28 cellular contexts compared by ENCODE assay signal in the genomic region with DNA sequence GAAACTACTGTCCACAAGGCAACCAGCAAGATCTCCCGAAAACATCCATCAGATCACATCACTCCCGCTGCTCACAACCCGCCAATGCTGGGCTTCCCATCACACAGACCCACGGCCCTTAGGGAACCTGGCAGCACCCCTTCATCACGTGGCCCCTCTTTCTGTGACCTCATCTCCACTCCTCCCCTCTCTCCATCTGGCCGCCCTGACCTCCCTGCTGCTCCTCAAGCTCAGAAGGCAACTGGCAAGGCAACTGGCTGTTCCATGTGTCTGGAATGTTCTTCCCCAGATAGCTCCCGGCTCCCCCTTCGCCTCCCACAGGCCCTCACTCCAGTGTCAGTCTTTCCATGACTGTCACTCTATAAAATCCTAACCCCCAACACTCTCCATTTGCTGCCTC.
"Had no signal": no experiment of that assay in that cellular context is flagged by ENCODE, and none has a peak within 500 bp of the region (broad histone marks: within the 10 kb centered on the region; RNA-seq: fewer than 3 reads in every experiment).

No MANE protein-coding gene starts in this region.

- H3K27ac Mint-ChIP-seq: activated CD4-positive, alpha-beta memory T cell treated with anti-CD3 and anti-CD28 coated beads, Interleukin-2, amount 10 ng/mL, durations not matched to agents 7 days and 5 days; activated CD4-positive, alpha-beta T cell treated with anti-CD3 and anti-CD28 coated beads, Interleukin-2, amount 10 ng/mL, durations not matched to agents 7 days and 5 days; activated naive CD8-positive, alpha-beta T cell; activated T-cell treated with anti-CD3 and anti-CD28 coated beads, Interleukin-2, amount 50 U/mL, for 24 hours; activated T-cell treated with anti-CD3 and anti-CD28 coated beads, Interleukin-2, amount 50 U/mL, for 72 hours; brain; WTC11 had no signal

- H3K4me1 ChIP-seq: breast epithelium, colonic mucosa had no signal

- ATAC-seq: activated T-cell treated with anti-CD3 and anti-CD28 coated beads, Interleukin-2, amount 50 U/mL, for 72 hours; WTC11 had no signal

- H3K9me3 ChIP-seq: breast epithelium, colonic mucosa had no signal

- H3K4me1 Mint-ChIP-seq: activated CD4-positive, alpha-beta memory T cell treated with anti-CD3 and anti-CD28 coated beads, Interleukin-2, amount 10 ng/mL, durations not matched to agents 7 days and 5 days; activated CD4-positive, alpha-beta T cell treated with anti-CD3 and anti-CD28 coated beads, Interleukin-2, amount 10 ng/mL, durations not matched to agents 7 days and 5 days; brain had no signal

- H3K4me3 ChIP-seq: breast epithelium, cardiac muscle cell, colonic mucosa had no signal

- H3K36me3 Mint-ChIP-seq: activated naive CD8-positive, alpha-beta T cell; brain had no signal

- H3K27me3 ChIP-seq: cardiac muscle cell, colonic mucosa had no signal

- H3K27me3 Mint-ChIP-seq: activated CD4-positive, alpha-beta memory T cell treated with anti-CD3 and anti-CD28 coated beads, Interleukin-2, amount 10 ng/mL, durations not matched to agents 7 days and 5 days; brain had no signal

- H3K36me3 ChIP-seq: breast epithelium, cardiac muscle cell, colonic mucosa had no signal

- DNase-seq: activated CD4-positive, alpha-beta memory T cell treated with anti-CD3 and anti-CD28 coated beads, Interleukin-2, amount 10 ng/mL, durations not matched to agents 7 days and 5 days; activated CD4-positive, alpha-beta T cell treated with anti-CD3 and anti-CD28 coated beads for 1 hour; activated CD4-positive, alpha-beta T cell treated with anti-CD3 and anti-CD28 coated beads for 4 hours; activated CD4-positive, alpha-beta T cell treated with anti-CD3 and anti-CD28 coated beads, Interleukin-2, amount 10 ng/mL, durations not matched to agents 7 days and 5 days; activated CD4-positive, alpha-beta T cell treated with anti-CD3 and anti-CD28 coated beads, Interleukin-2, amount 50 U/mL, for 4 hours; activated CD8-positive, alpha-beta memory T cell treated with anti-CD3 and anti-CD28 coated beads, Interleukin-2, amount 50 U/mL, for 48 hours; activated effector memory CD4-positive, alpha-beta T cell treated with Interleukin-2 at 50 U/mL for 16 hours; activated gamma-delta T cell treated with Interleukin-2 at 50 U/mL for 16 hours; activated naive CD4-positive, alpha-beta T cell treated with anti-CD3 and anti-CD28 coated beads, Interleukin-2, amount 50 U/mL, for 16 hours; activated naive CD4-positive, alpha-beta T cell treated with Interleukin-2 at 50 U/mL for 16 hours; activated T-cell treated with anti-CD3 and anti-CD28 coated beads for 4 hours; activated T-cell treated with anti-CD3 and anti-CD28 coated beads, Interleukin-2, amount 50 U/mL, for 24 hours; activated T-cell treated with anti-CD3 and anti-CD28 coated beads, Interleukin-2, amount 50 U/mL, for 72 hours; amniotic stem cell; anterior cingulate cortex; central memory CD4-positive, alpha-beta T cell; cerebellar nuclear complex; colonic mucosa; effector CD8-positive, alpha-beta T cell; foreskin fibroblast; T-helper 2 cell had no signal

- H3K27ac ChIP-seq: breast epithelium, cardiac muscle cell, colonic mucosa, epithelial cell of prostate, VCaP had no signal

- H3K9me3 Mint-ChIP-seq: activated CD4-positive, alpha-beta memory T cell treated with anti-CD3 and anti-CD28 coated beads, Interleukin-2, amount 10 ng/mL, durations not matched to agents 7 days and 5 days; activated CD4-positive, alpha-beta T cell treated with anti-CD3 and anti-CD28 coated beads, Interleukin-2, amount 10 ng/mL, durations not matched to agents 7 days and 5 days; activated T-cell treated with anti-CD3 and anti-CD28 coated beads, Interleukin-2, amount 50 U/mL, for 24 hours had no signal

- H3K4me3 Mint-ChIP-seq: activated CD4-positive, alpha-beta memory T cell treated with anti-CD3 and anti-CD28 coated beads, Interleukin-2, amount 10 ng/mL, durations not matched to agents 7 days and 5 days; activated CD4-positive, alpha-beta T cell treated with anti-CD3 and anti-CD28 coated beads, Interleukin-2, amount 10 ng/mL, durations not matched to agents 7 days and 5 days; activated naive CD8-positive, alpha-beta T cell; activated T-cell treated with anti-CD3 and anti-CD28 coated beads, Interleukin-2, amount 50 U/mL, for 24 hours; activated T-cell treated with anti-CD3 and anti-CD28 coated beads, Interleukin-2, amount 50 U/mL, for 72 hours; brain; WTC11 had no signal
